ENCODE assay signal across 12 cellular contexts in genomic region chr2:171390941-171391516, GRCh38. TPM values are rescaled to one million over a fixed set of nuclear protein-coding genes. Genes with fewer than 3 reads are reported as not detected.
DNase-seq lines count a peak whose midpoint lies in the region; ATAC-seq and TF ChIP-seq lines count a peak whose summit lies in the region.
"Had no signal": no experiment of that assay in that cellular context is flagged by ENCODE, and none has a peak within 500 bp of the region (broad histone marks: within the 10 kb centered on the region; RNA-seq: fewer than 3 reads in every experiment).

No MANE protein-coding gene starts in this region.

- DNase-seq in activated CD8-positive, alpha-beta T cell treated with anti-CD3 and anti-CD28 coated beads for 36 hours, result peak; percentile 44
- no peak for DNase-seq in activated CD8-positive, alpha-beta T cell treated with anti-CD3 and anti-CD28 coated beads, Interleukin-2, amount 10 ng/mL, durations not matched to agents 7 days and 5 days
- DNase-seq in MG63 (peak; percentile 79), astrocyte of the hippocampus (ENCODE audit: low read depth, low spot score) (peak; percentile 84), myocyte (ENCODE audit: low read depth) (peak; percentile 78), hepatocyte (ENCODE audit: low spot score) (no peak), mucosa of gallbladder (ENCODE audit: low spot score) (no peak)
- DNase-seq: sigmoid colon; stimulated activated naive B cell treated with anti-CD40 and anti-IgM and Interleukin-4, amounts not matched to agents 10 μg/mL and 1 μg/mL and 100 μg/mL, for 72 hours had no signal

- H3K9me3 ChIP-seq in MG63, result no peaks in the 10 kb centered on the region
- no peaks in the 10 kb centered on the region for H3K9me3 ChIP-seq in hepatocyte (ENCODE audit: low read depth)
- H3K9me3 ChIP-seq: gastroesophageal sphincter, sigmoid colon had no signal

- no peak overlapping the region for H3K4me3 ChIP-seq in MG63
- no peak overlapping the region for H3K4me3 ChIP-seq in hepatocyte
- H3K4me3 ChIP-seq: gastroesophageal sphincter, sigmoid colon had no signal

- H3K4me1 Mint-ChIP-seq in activated CD8-positive, alpha-beta T cell treated with anti-CD3 and anti-CD28 coated beads for 36 hours (ENCODE audit: low read depth), result peaks cover 16% of the 10 kb centered on the region
- H3K4me1 Mint-ChIP-seq in activated CD8-positive, alpha-beta T cell treated with anti-CD3 and anti-CD28 coated beads, Interleukin-2, amount 10 ng/mL, durations not matched to agents 7 days and 5 days (ENCODE audit: low read depth), result peaks cover 9% of the 10 kb centered on the region

- H3K27ac ChIP-seq in hepatocyte, result no peak overlapping the region
- H3K27ac ChIP-seq: gastroesophageal sphincter, sigmoid colon had no signal

- no peak overlapping the region for H3K4me3 Mint-ChIP-seq in activated CD8-positive, alpha-beta T cell treated with anti-CD3 and anti-CD28 coated beads for 36 hours
- no peak overlapping the region for H3K4me3 Mint-ChIP-seq in activated CD8-positive, alpha-beta T cell treated with anti-CD3 and anti-CD28 coated beads, Interleukin-2, amount 10 ng/mL, durations not matched to agents 7 days and 5 days
- H3K4me3 Mint-ChIP-seq: IgD-negative memory B cell; stimulated activated naive B cell treated with anti-CD40 and anti-IgM and Interleukin-4, amounts not matched to agents 10 μg/mL and 1 μg/mL and 100 μg/mL, for 72 hours had no signal

- H3K36me3 ChIP-seq in MG63 (peaks cover 14% of the 10 kb centered on the region), hepatocyte (replicated peaks; ENCODE audit: insufficient read depth, low read depth) (no peaks in the 10 kb centered on the region)
- H3K36me3 ChIP-seq: gastroesophageal sphincter, sigmoid colon had no signal

- TF ChIP-seq CTCF in activated CD8-positive, alpha-beta T cell treated with anti-CD3 and anti-CD28 coated beads for 36 hours (IDR thresholded peaks at IDR 0.05), result no peak
- no peak for TF ChIP-seq CTCF in hepatocyte (IDR thresholded peaks at IDR 0.05; ENCODE audit: poor library complexity)

- H2AFZ ChIP-seq in hepatocyte, result no peak overlapping the region

- H3K9me3 Mint-ChIP-seq in activated CD8-positive, alpha-beta T cell treated with anti-CD3 and anti-CD28 coated beads for 36 hours, result no peaks in the 10 kb centered on the region
- H3K9me3 Mint-ChIP-seq in activated CD8-positive, alpha-beta T cell treated with anti-CD3 and anti-CD28 coated beads, Interleukin-2, amount 10 ng/mL, durations not matched to agents 7 days and 5 days (ENCODE audit: insufficient read depth), result no peaks in the 10 kb centered on the region
- H3K9me3 Mint-ChIP-seq: IgD-negative memory B cell had no signal

- H3K36me3 Mint-ChIP-seq in activated CD8-positive, alpha-beta T cell treated with anti-CD3 and anti-CD28 coated beads for 36 hours (ENCODE audit: low read depth), result peaks cover 23% of the 10 kb centered on the region
- peaks cover 17% of the 10 kb centered on the region for H3K36me3 Mint-ChIP-seq in activated CD8-positive, alpha-beta T cell treated with anti-CD3 and anti-CD28 coated beads, Interleukin-2, amount 10 ng/mL, durations not matched to agents 7 days and 5 days (ENCODE audit: low read depth)

- no peaks in the 10 kb centered on the region for H3K9me2 ChIP-seq in hepatocyte (replicated peaks; ENCODE audit: insufficient read depth)

- no peak overlapping the region for H3K27ac Mint-ChIP-seq in activated CD8-positive, alpha-beta T cell treated with anti-CD3 and anti-CD28 coated beads for 36 hours
- no peak overlapping the region for H3K27ac Mint-ChIP-seq in activated CD8-positive, alpha-beta T cell treated with anti-CD3 and anti-CD28 coated beads, Interleukin-2, amount 10 ng/mL, durations not matched to agents 7 days and 5 days
- H3K27ac Mint-ChIP-seq: IgD-negative memory B cell; stimulated activated naive B cell treated with anti-CD40 and anti-IgM and Interleukin-4, amounts not matched to agents 10 μg/mL and 1 μg/mL and 100 μg/mL, for 72 hours had no signal

- H3K79me2 ChIP-seq in hepatocyte, result no peaks in the 10 kb centered on the region

- no peaks in the 10 kb centered on the region for H4K20me1 ChIP-seq in hepatocyte (ENCODE audit: insufficient read depth, poor library complexity, severe bottlenecking)

- no peak overlapping the region for H3K4me2 ChIP-seq in hepatocyte

- peak; percentile 79 for ATAC-seq in activated CD8-positive, alpha-beta T cell treated with anti-CD3 and anti-CD28 coated beads for 36 hours
- no peak for ATAC-seq in activated CD8-positive, alpha-beta T cell treated with anti-CD3 and anti-CD28 coated beads, Interleukin-2, amount 10 ng/mL, durations not matched to agents 7 days and 5 days
- no peak for ATAC-seq in HG02852 (IDR thresholded peaks at IDR 0.05; ENCODE audit: unreplicated experiment)
- ATAC-seq: gastroesophageal sphincter had no signal

- POLR2A ChIA-PET in activated CD8-positive, alpha-beta T cell treated with anti-CD3 and anti-CD28 coated beads for 36 hours (lab: Charles Lee), result interaction anchor here (0.9 kb wide), 1 partner anchor 20 kb away, joined by 4 read pairs; no protein-coding TSS in a partner anchor
- POLR2A ChIA-PET in activated CD8-positive, alpha-beta T cell treated with anti-CD3 and anti-CD28 coated beads, Interleukin-2, amount 10 ng/mL, durations not matched to agents 7 days and 5 days (lab: Charles Lee), result no interaction called here

- intact Hi-C loops in activated CD8-positive, alpha-beta T cell treated with anti-CD3 and anti-CD28 coated beads for 36 hours (cut with micrococcal nuclease), result no loop called here

- H3K27me3 Mint-ChIP-seq in activated CD8-positive, alpha-beta T cell treated with anti-CD3 and anti-CD28 coated beads for 36 hours, result no peaks in the 10 kb centered on the region
- no peaks in the 10 kb centered on the region for H3K27me3 Mint-ChIP-seq in activated CD8-positive, alpha-beta T cell treated with anti-CD3 and anti-CD28 coated beads, Interleukin-2, amount 10 ng/mL, durations not matched to agents 7 days and 5 days (ENCODE audit: low read depth)
- H3K27me3 Mint-ChIP-seq: stimulated activated naive B cell treated with anti-CD40 and anti-IgM and Interleukin-4, amounts not matched to agents 10 μg/mL and 1 μg/mL and 100 μg/mL, for 72 hours had no signal

- H3K27me3 ChIP-seq in MG63 (no peaks in the 10 kb centered on the region), hepatocyte (no peaks in the 10 kb centered on the region)
- H3K27me3 ChIP-seq: gastroesophageal sphincter, sigmoid colon had no signal

- WGBS in hepatocyte (ENCODE audit: low lambda C conversion rate, missing lambda C conversion rate), result 97% methylated on average over 1 of the region's 1 CpG

- H3K4me1 ChIP-seq in hepatocyte (ENCODE audit: insufficient read depth), result no peaks in the 10 kb centered on the region
- H3K4me1 ChIP-seq: gastroesophageal sphincter had no signal

- CTCF ChIA-PET in activated CD8-positive, alpha-beta T cell treated with anti-CD3 and anti-CD28 coated beads for 36 hours (lab: Charles Lee), result interaction anchor here (0.6 kb wide), 1 partner anchor 99 kb away, joined by 3 read pairs; no protein-coding TSS in a partner anchor
- CTCF ChIA-PET in activated CD8-positive, alpha-beta T cell treated with anti-CD3 and anti-CD28 coated beads, Interleukin-2, amount 10 ng/mL, durations not matched to agents 7 days and 5 days (lab: Charles Lee), result no interaction called here

RNA-seq across cellular contexts. Expression of gene METTL8, which starts 42.8 kb away (rescaled TPM):
- total RNA-seq in activated CD8-positive, alpha-beta T cell treated with anti-CD3 and anti-CD28 coated beads for 36 hours, result 10 to 100 TPM; 43.4 to 44.8 TPM
- 10 to 100 TPM; 20.9 to 22.4 TPM for total RNA-seq in activated CD8-positive, alpha-beta T cell treated with anti-CD3 and anti-CD28 coated beads, Interleukin-2, amount 10 ng/mL, durations not matched to agents 7 days and 5 days
- 31.5 and 72.9 TPM in 2 replicates for total RNA-seq in MG63 (2014; rRNA removed; shearing (Covaris generic); ENCODE audit: low replicate concordance)
- total RNA-seq in myocyte, result 30.7 and 34.0 TPM in 2 replicates
- 11.0 TPM for polyA plus RNA-seq in myocyte (2012)
- total RNA-seq in hepatocyte, result 30.5 and 31.9 TPM in 2 replicates
- 15.2 and 16.8 TPM in 2 replicates for polyA plus RNA-seq in hepatocyte
- total RNA-seq in mucosa of gallbladder, result 11.0 TPM

RNA-seq across cellular contexts. Expression of gene DCAF17, which starts 43.0 kb away (rescaled TPM):
- total RNA-seq in activated CD8-positive, alpha-beta T cell treated with anti-CD3 and anti-CD28 coated beads for 36 hours, result 10 to 100 TPM; 19.0 to 20.1 TPM
- total RNA-seq in activated CD8-positive, alpha-beta T cell treated with anti-CD3 and anti-CD28 coated beads, Interleukin-2, amount 10 ng/mL, durations not matched to agents 7 days and 5 days, result 10 to 100 TPM; 15.9 to 17.5 TPM
- 13.8 and 29.8 TPM in 2 replicates for total RNA-seq in MG63 (2014; rRNA removed; shearing (Covaris generic); ENCODE audit: low replicate concordance)
- total RNA-seq in myocyte (18.9 and 24.1 TPM in 2 replicates), hepatocyte (12.0 and 14.2 TPM in 2 replicates), mucosa of gallbladder (12.9 TPM)
- polyA plus RNA-seq in myocyte (2012), result 9.0 TPM
- 2.7 and 6.1 TPM in 2 replicates for polyA plus RNA-seq in hepatocyte

Comparison
In these comparisons a context has a peak if more than half of its experiments do, and no peak if none do; other contexts are left out.
1. DNase-seq: peak in activated CD8-positive, alpha-beta T cell treated with anti-CD3 and anti-CD28 coated beads for 36 hours (single experiment), MG63 (single experiment), astrocyte of the hippocampus (single experiment) and myocyte (single experiment); none in activated CD8-positive, alpha-beta T cell treated with anti-CD3 and anti-CD28 coated beads, Interleukin-2, amount 10 ng/mL, durations not matched to agents 7 days and 5 days (single experiment), hepatocyte (single experiment) and mucosa of gallbladder (single experiment).